In the genomic region with DNA sequence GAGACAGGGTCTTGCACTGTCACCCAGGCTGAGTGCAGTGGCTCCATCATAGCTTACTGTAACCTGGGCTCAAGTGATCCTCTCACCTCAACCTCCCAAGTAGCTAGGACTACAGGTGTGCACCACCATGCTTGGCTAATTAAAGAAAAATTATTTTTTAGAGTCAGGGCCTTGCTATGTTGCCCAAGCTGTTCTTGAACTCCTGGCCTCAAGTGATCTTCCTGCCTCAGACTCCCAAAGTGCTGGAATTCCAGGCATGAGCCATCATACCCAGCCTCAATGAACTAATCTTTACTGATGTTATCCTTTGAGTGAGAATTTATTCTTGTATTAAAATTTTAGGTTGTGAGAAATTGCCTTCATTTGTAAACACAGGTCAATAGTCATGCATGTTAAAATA, we compare ENCODE assay signal across 34 cellular contexts. TPM values are rescaled to one million over a fixed set of nuclear protein-coding genes. Genes with fewer than 3 reads are reported as not detected.
"Had no signal": no experiment of that assay in that cellular context is flagged by ENCODE, and none has a peak within 500 bp of the region (broad histone marks: within the 10 kb centered on the region; RNA-seq: fewer than 3 reads in every experiment).

No MANE protein-coding gene starts in this region.

- H3K4me1 ChIP-seq: body of pancreas had no signal

- H3K27ac ChIP-seq: adrenal gland, body of pancreas, brain microvascular endothelial cell, breast epithelium, VCaP had no signal

- H3K27me3 Mint-ChIP-seq: activated CD4-positive, alpha-beta memory T cell treated with anti-CD3 and anti-CD28 coated beads for 36 hours; activated CD4-positive, alpha-beta T cell treated with anti-CD3 and anti-CD28 coated beads, Interleukin-2, amount 10 ng/mL, durations not matched to agents 24 days and 14 days; activated CD8-positive, alpha-beta T cell treated with anti-CD3 and anti-CD28 coated beads for 36 hours; activated naive CD8-positive, alpha-beta T cell treated with anti-CD3 and anti-CD28 coated beads for 36 hours; activated T-helper 17 cell treated with anti-CD3 and anti-CD28 coated beads, Interleukin-2, amount 50 U/mL, for 72 hours had no signal

- H3K4me3 ChIP-seq: adrenal gland, body of pancreas, breast epithelium had no signal

- ATAC-seq: activated CD8-positive, alpha-beta T cell treated with anti-CD3 and anti-CD28 coated beads for 36 hours; activated T-cell treated with anti-CD3 and anti-CD28 coated beads, Interleukin-2, amount 50 U/mL, for 4 hours; activated T-cell treated with anti-CD3 and anti-CD28 coated beads, Interleukin-2, amount 50 U/mL, for 72 hours; activated T-helper 17 cell treated with anti-CD3 and anti-CD28 coated beads, Interleukin-2, amount 50 U/mL, for 72 hours; body of pancreas had no signal

- H3K36me3 Mint-ChIP-seq: activated CD4-positive, alpha-beta memory T cell treated with anti-CD3 and anti-CD28 coated beads for 36 hours had no signal

- H3K9me3 ChIP-seq: adrenal gland, body of pancreas, breast epithelium had no signal

- H3K9me3 Mint-ChIP-seq: activated B cell treated with CpG ODN at 0.5 μM for 24 hours; activated CD4-positive, alpha-beta memory T cell treated with anti-CD3 and anti-CD28 coated beads for 36 hours; activated naive CD4-positive, alpha-beta T cell treated with anti-CD3 and anti-CD28 coated beads for 36 hours had no signal

- H3K27me3 ChIP-seq: adrenal gland, body of pancreas, brain microvascular endothelial cell, breast epithelium had no signal

- H3K36me3 ChIP-seq: adrenal gland, brain microvascular endothelial cell, breast epithelium had no signal

- H3K4me3 Mint-ChIP-seq: activated B cell treated with CpG ODN at 0.5 μM for 24 hours; activated CD4-positive, alpha-beta memory T cell treated with anti-CD3 and anti-CD28 coated beads for 36 hours; activated CD4-positive, alpha-beta T cell treated with anti-CD3 and anti-CD28 coated beads, Interleukin-2, amount 10 ng/mL, durations not matched to agents 24 days and 14 days; activated CD8-positive, alpha-beta T cell treated with anti-CD3 and anti-CD28 coated beads for 36 hours; activated naive CD4-positive, alpha-beta T cell treated with anti-CD3 and anti-CD28 coated beads for 36 hours; activated naive CD8-positive, alpha-beta T cell treated with anti-CD3 and anti-CD28 coated beads for 36 hours; activated T-cell treated with anti-CD3 and anti-CD28 coated beads, Interleukin-2, amount 50 U/mL, for 4 hours; activated T-cell treated with anti-CD3 and anti-CD28 coated beads, Interleukin-2, amount 50 U/mL, for 72 hours; activated T-helper 1 cell treated with anti-CD3 and anti-CD28 coated beads, Interleukin-12 subunit alpha, Interleukin-12 subunit beta, Interleukin-2, Interleukin-4 antibody, amounts not matched to agents 30 ng/mL and 10 ng/mL and 1 ng/mL, durations not matched to agents 14 hours and 24 hours and 36 hours; activated T-helper 17 cell treated with anti-CD3 and anti-CD28 coated beads, Interleukin-2, amount 50 U/mL, for 72 hours; T-helper 1 cell treated with Interleukin-12 subunit alpha and Interleukin-12 subunit beta and Interleukin-4 antibody, amounts not matched to agents 30 μg/mL and 1 μg/mL, for 36 hours had no signal

- H3K27ac Mint-ChIP-seq: activated B cell treated with CpG ODN at 0.5 μM for 24 hours; activated CD4-positive, alpha-beta memory T cell treated with anti-CD3 and anti-CD28 coated beads for 36 hours; activated CD4-positive, alpha-beta T cell treated with anti-CD3 and anti-CD28 coated beads, Interleukin-2, amount 10 ng/mL, durations not matched to agents 24 days and 14 days; activated CD8-positive, alpha-beta T cell treated with anti-CD3 and anti-CD28 coated beads for 36 hours; activated naive CD4-positive, alpha-beta T cell treated with anti-CD3 and anti-CD28 coated beads for 36 hours; activated naive CD8-positive, alpha-beta T cell treated with anti-CD3 and anti-CD28 coated beads for 36 hours; activated T-cell treated with anti-CD3 and anti-CD28 coated beads, Interleukin-2, amount 50 U/mL, for 72 hours; activated T-helper 1 cell treated with anti-CD3 and anti-CD28 coated beads, Interleukin-12 subunit alpha, Interleukin-12 subunit beta, Interleukin-2, Interleukin-4 antibody, amounts not matched to agents 30 ng/mL and 10 ng/mL and 1 ng/mL, durations not matched to agents 14 hours and 24 hours and 36 hours; activated T-helper 17 cell treated with anti-CD3 and anti-CD28 coated beads, Interleukin-2, amount 50 U/mL, for 72 hours; T-helper 1 cell treated with Interleukin-12 subunit alpha and Interleukin-12 subunit beta and Interleukin-4 antibody, amounts not matched to agents 30 μg/mL and 1 μg/mL, for 36 hours; T-helper 2 cell treated with Interferon-gamma antibody and Interleukin-4, amounts not matched to agents 5 μg/mL and 100 μg/mL, for 36 hours had no signal

- DNase-seq: activated B cell treated with CpG ODN at 0.5 μM for 24 hours; activated CD4-positive, alpha-beta memory T cell treated with anti-CD3 and anti-CD28 coated beads for 36 hours; activated CD4-positive, alpha-beta T cell treated with anti-CD3 and anti-CD28 coated beads for 4 hours; activated CD4-positive, alpha-beta T cell treated with anti-CD3 and anti-CD28 coated beads, Interleukin-2, amount 10 ng/mL, durations not matched to agents 24 days and 14 days; activated CD4-positive, alpha-beta T cell treated with anti-CD3 and anti-CD28 coated beads, Interleukin-2, amount 50 U/mL, for 1 hour; activated CD4-positive, alpha-beta T cell treated with anti-CD3 and anti-CD28 coated beads, Interleukin-2, amount 50 U/mL, for 4 hours; activated CD4-positive, CD25-positive, alpha-beta regulatory T cell treated with anti-CD3 and anti-CD28 coated beads, Interleukin-2, amount 50 U/mL, for 72 hours; activated CD8-positive, alpha-beta memory T cell treated with anti-CD3 and anti-CD28 coated beads, Interleukin-2, amount 50 U/mL, for 4 hours; activated CD8-positive, alpha-beta T cell treated with anti-CD3 and anti-CD28 coated beads for 36 hours; activated effector memory CD4-positive, alpha-beta T cell treated with anti-CD3 and anti-CD28 coated beads, Interleukin-2, amount 50 U/mL, for 16 hours; activated gamma-delta T cell treated with Interleukin-2 at 50 U/mL for 16 hours; activated naive CD4-positive, alpha-beta T cell; activated naive CD4-positive, alpha-beta T cell treated with anti-CD3 and anti-CD28 coated beads for 36 hours; activated naive CD4-positive, alpha-beta T cell treated with anti-CD3 and anti-CD28 coated beads, Interleukin-2, amount 50 U/mL, for 16 hours; activated naive CD8-positive, alpha-beta T cell treated with anti-CD3 and anti-CD28 coated beads for 36 hours; activated T-cell treated with anti-CD3 and anti-CD28 coated beads for 4 hours; activated T-cell treated with anti-CD3 and anti-CD28 coated beads, Interleukin-2, amount 50 U/mL, for 1 hour; activated T-cell treated with anti-CD3 and anti-CD28 coated beads, Interleukin-2, amount 50 U/mL, for 4 hours; activated T-cell treated with anti-CD3 and anti-CD28 coated beads, Interleukin-2, amount 50 U/mL, for 72 hours; adrenal gland; amniotic stem cell; aorta; body of pancreas; brain microvascular endothelial cell; central memory CD4-positive, alpha-beta T cell; T-helper 1 cell; T-helper 9 cell had no signal

RNA-seq across cellular contexts. Expression of gene CD28, which starts 27.0 kb away (rescaled TPM):
- total RNA-seq: activated B cell treated with CpG ODN at 0.5 μM for 24 hours, astrocyte had no signal
